1 cellular context compared by ENCODE assay signal in genomic region chr16:12646098-12646489, GRCh38.
TF ChIP-seq lines count a peak whose summit lies in the region.

No MANE protein-coding gene starts in this region.

TF ChIP-seq in HepG2, 621 proteins besides CTCF, POLR2A, EP300 and RAD21 (continued from another document):
- TF ChIP-seq ARID4A (CRISPR knock-in tag; IDR thresholded peaks at IDR 0.05; ENCODE audit: borderline replicate concordance) (no peak), PRPF4 (IDR thresholded peaks at IDR 0.05; ENCODE audit: low read depth, low read length, poor library complexity, severe bottlenecking) (no peak), REXO4 (CRISPR knock-in tag; IDR thresholded peaks at IDR 0.05; ENCODE audit: borderline replicate concordance) (no peak), YEATS2 (CRISPR knock-in tag; IDR thresholded peaks at IDR 0.05; ENCODE audit: borderline replicate concordance) (no peak), ZHX1 (CRISPR knock-in tag; IDR thresholded peaks at IDR 0.05; ENCODE audit: low read depth) (no peak), RXRB (CRISPR knock-in tag; IDR thresholded peaks at IDR 0.05; ENCODE audit: borderline replicate concordance) (no peak), DZIP1 (CRISPR knock-in tag; IDR thresholded peaks at IDR 0.05) (no peak), SALL2 (CRISPR knock-in tag; IDR thresholded peaks at IDR 0.05) (no peak), SRY (CRISPR knock-in tag; IDR thresholded peaks at IDR 0.05) (no peak), RNF2 (conservative IDR thresholded peaks at IDR 0.05; ENCODE audit: low read depth) (no peak), IKZF4 (CRISPR knock-in tag; IDR thresholded peaks at IDR 0.05; ENCODE audit: borderline replicate concordance, low read depth, not compliant biosample characterization) (no peak), ZNF570 (CRISPR knock-in tag; IDR thresholded peaks at IDR 0.05; ENCODE audit: borderline replicate concordance) (no peak), TBX2 (CRISPR knock-in tag; IDR thresholded peaks at IDR 0.05; ENCODE audit: borderline replicate concordance) (no peak), ZBTB40 (IDR thresholded peaks at IDR 0.05) (no peak), ZBTB40 (CRISPR knock-in tag; IDR thresholded peaks at IDR 0.05) (no peak)
